ENCODE assay signal across 21 cellular contexts in genomic region chr12:544941-545635, GRCh38.
DNase-seq lines count a peak whose midpoint lies in the region; ATAC-seq and TF ChIP-seq lines count a peak whose summit lies in the region.
"Had no signal": no experiment of that assay in that cellular context is flagged by ENCODE, and none has a peak within 500 bp of the region (broad histone marks: within the 10 kb centered on the region; RNA-seq: fewer than 3 reads in every experiment).

No MANE protein-coding gene starts in this region.

- H3K4me1 ChIP-seq in GM23248 (ENCODE audit: insufficient read depth): peaks cover 5% of the 10 kb centered on the region; the same call in 1 of the 2 replicates
- H3K4me1 ChIP-seq in osteoblast (ENCODE audit: insufficient read depth, low read length): no peaks in the 10 kb centered on the region

- no peaks in the 10 kb centered on the region for H3K9me2 ChIP-seq in GM23248 (ENCODE audit: insufficient read depth)

- H3K27me3 Mint-ChIP-seq in mesothelial cell of epicardium (ENCODE audit: low read depth): peaks cover 34% of the 10 kb centered on the region

- peaks cover 12% of the 10 kb centered on the region; the same call in 1 of the 2 replicates for H3K27me3 ChIP-seq in GM23248 (replicated peaks; ENCODE audit: insufficient read depth)
- H3K27me3 ChIP-seq in osteoblast (ENCODE audit: insufficient read depth, low read length): peaks cover 14% of the 10 kb centered on the region

- H2AFZ ChIP-seq in GM23248: no peak overlapping the region
- no peak overlapping the region for H2AFZ ChIP-seq in osteoblast (ENCODE audit: low read length)

- 72 to 73% methylated on average over 9 of the region's 9 CpGs for WGBS in GM23248 (ENCODE audit: low coverage in 1 of 2, low lambda C conversion rate in 2 of 2, missing lambda C conversion rate in 2 of 2), 2 experiments

- H3K4me2 ChIP-seq in GM23248 (ENCODE audit: unreplicated experiment) (no peak overlapping the region), osteoblast (ENCODE audit: insufficient read depth, low read length) (no peak overlapping the region)

- H3K4me3 ChIP-seq in GM23248 (no peak overlapping the region), osteoblast (ENCODE audit: insufficient read depth, low read length) (no peak overlapping the region)
- H3K4me3 ChIP-seq: GM12878 had no signal

- no peak overlapping the region for H3K27ac Mint-ChIP-seq in mesothelial cell of epicardium

- no peak for ATAC-seq in HG02623 (IDR thresholded peaks at IDR 0.05; ENCODE audit: unreplicated experiment)
- ATAC-seq: GM12878, Right ventricle myocardium inferior had no signal

- no peaks in the 10 kb centered on the region for H3K36me3 Mint-ChIP-seq in mesothelial cell of epicardium

- TF ChIP-seq CTCF in osteoblast (IDR thresholded peaks at IDR 0.05; ENCODE audit: extremely low read depth, low read depth, low read length) (no peak), mesothelial cell of epicardium (IDR thresholded peaks at IDR 0.05; ENCODE audit: unreplicated experiment) (no peak)

- no peak overlapping the region for H3K4me3 Mint-ChIP-seq in mesothelial cell of epicardium

- no peaks in the 10 kb centered on the region for H4K20me1 ChIP-seq in GM23248 (ENCODE audit: insufficient read depth)
- H4K20me1 ChIP-seq in osteoblast (ENCODE audit: insufficient read depth, low read length): no peaks in the 10 kb centered on the region

- no peak overlapping the region for H3K9ac ChIP-seq in GM23248

- peaks cover 14% of the 10 kb centered on the region for H3K4me1 Mint-ChIP-seq in mesothelial cell of epicardium

- peak; percentile 43 for DNase-seq in DMS53 (lab: John Stamatoyannopoulos, UW)
- no peak for DNase-seq in DMS53 treated with DMSO at 0.1 percent for 48 hours (lab: John Stamatoyannopoulos, UW; ENCODE audit: unreplicated experiment)
- peak; percentile 36 for DNase-seq in GM23248
- DNase-seq in amniotic epithelial cell (ENCODE audit: low read depth): peak; percentile 7
- peak; percentile 67 for DNase-seq in osteoblast (ENCODE audit: insufficient read length, low spot score, missing footprints)
- DNase-seq in COLO668 (lab: John Stamatoyannopoulos, UW; ENCODE audit: unreplicated experiment): no peak
- no peak for DNase-seq in mesothelial cell of epicardium (ENCODE audit: low spot score in 2 of 2, unreplicated experiment in 2 of 2)
- DNase-seq: ACHN, C1 segment of cervical spinal cord, DND-41, NCI-H1092 treated with DMSO at 0.1 percent for 48 hours, NCI-H1436 treated with DMSO at 0.1 percent for 48 hours, NCI-H1930, NCI-H2227 treated with DMSO at 0.1 percent for 48 hours, NCI-H510A, NCI-H748 treated with DMSO at 0.1 percent for 48 hours had no signal

- H3K9me3 Mint-ChIP-seq in mesothelial cell of epicardium: no peaks in the 10 kb centered on the region
- H3K9me3 Mint-ChIP-seq: CD8-positive, alpha-beta memory T cell had no signal

- in situ Hi-C loops in GM23248 (cut with MboI): no loop called here

- no peaks in the 10 kb centered on the region for H3K9me3 ChIP-seq in GM23248 (ENCODE audit: low read depth)
- H3K9me3 ChIP-seq in osteoblast (ENCODE audit: low read depth, low read length): no peaks in the 10 kb centered on the region

- H3K36me3 ChIP-seq in GM23248 (ENCODE audit: low read depth): no peaks in the 10 kb centered on the region
- H3K36me3 ChIP-seq in osteoblast (ENCODE audit: insufficient read depth, low read length): no peaks in the 10 kb centered on the region

- H3K27ac ChIP-seq in GM23248: no peak overlapping the region
- no peak overlapping the region for H3K27ac ChIP-seq in osteoblast (ENCODE audit: low read depth, low read length)
- H3K27ac ChIP-seq: 22Rv1 had no signal

- H3F3A ChIP-seq in GM23248 (ENCODE audit: insufficient read depth): no peaks in the 10 kb centered on the region

- H3K79me2 ChIP-seq in GM23248 (ENCODE audit: insufficient read depth): no peaks in the 10 kb centered on the region
- H3K79me2 ChIP-seq in osteoblast (ENCODE audit: insufficient read depth, low read length): no peaks in the 10 kb centered on the region

Comparison
In these comparisons a context has a peak if more than half of its experiments do, and no peak if none do; other contexts are left out.
1. DNase-seq: peak in DMS53 (single experiment), GM23248 (single experiment), amniotic epithelial cell (single experiment) and osteoblast (single experiment); none in DMS53 treated with DMSO at 0.1 percent for 48 hours (single experiment), COLO668 (single experiment) and mesothelial cell of epicardium (0 of 2).